2 cellular contexts compared by ENCODE assay signal in the genomic region with DNA sequence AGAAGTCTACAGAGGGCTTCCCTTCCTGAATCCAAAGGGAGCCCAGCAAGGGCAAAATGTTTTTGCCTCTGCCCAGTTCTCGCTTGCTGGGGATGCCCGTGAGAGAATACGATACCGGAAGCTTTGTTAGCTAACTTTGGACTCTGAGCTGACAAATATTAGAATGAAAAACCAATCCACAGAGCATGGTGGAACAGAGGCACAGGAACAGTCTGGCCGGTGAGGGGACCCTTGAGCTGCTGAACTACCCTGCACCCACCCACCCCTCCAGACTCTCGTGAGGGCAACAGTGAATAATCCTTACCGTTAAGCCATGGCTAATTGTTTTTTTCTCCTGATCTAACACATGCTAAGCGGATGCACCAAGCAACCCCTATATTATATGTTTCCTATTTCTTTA.
TF ChIP-seq lines count a peak whose summit lies in the region.

No MANE protein-coding gene starts in this region.

TF ChIP-seq in SK-N-SH, 30 proteins besides CTCF, POLR2A, EP300 and RAD21 (continued from another document):
- TF ChIP-seq RXRA (IDR thresholded peaks at IDR 0.05; ENCODE audit: borderline replicate concordance, low read depth) (no peak), MEF2A (IDR thresholded peaks at IDR 0.05; ENCODE audit: borderline replicate concordance, low read depth) (no peak), RFX5 (IDR thresholded peaks at IDR 0.05; ENCODE audit: low read length) (no peak), NRF1 (IDR thresholded peaks at IDR 0.05; ENCODE audit: low read depth, low read length) (no peak), EZH2phosphoT487 (IDR thresholded peaks at IDR 0.05; ENCODE audit: borderline replicate concordance, low read depth) (no peak), TEAD4 (IDR thresholded peaks at IDR 0.05; ENCODE audit: borderline replicate concordance, insufficient read depth) (no peak), MXI1 (IDR thresholded peaks at IDR 0.05; ENCODE audit: low read depth, low read length) (no peak), JUND (IDR thresholded peaks at IDR 0.05) (no peak), RCOR1 (IDR thresholded peaks at IDR 0.05; ENCODE audit: low read length) (no peak), POLR2AphosphoS5 (IDR thresholded peaks at IDR 0.05; ENCODE audit: low read depth, low read length) (no peak), SMC3 (IDR thresholded peaks at IDR 0.05; ENCODE audit: low read depth, low read length) (no peak), NFIC (IDR thresholded peaks at IDR 0.05; ENCODE audit: borderline replicate concordance) (no peak)
- TF ChIP-seq, protein P1, sequence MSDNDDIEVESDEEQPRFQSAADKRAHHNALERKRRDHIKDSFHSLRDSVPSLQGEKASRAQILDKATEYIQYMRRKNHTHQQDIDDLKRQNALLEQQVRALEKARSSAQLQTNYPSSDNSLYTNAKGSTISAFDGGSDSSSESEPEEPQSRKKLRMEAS (IDR thresholded peaks at IDR 0.05; ENCODE audit: low read depth), result no peak
- TF ChIP-seq, protein P2, sequence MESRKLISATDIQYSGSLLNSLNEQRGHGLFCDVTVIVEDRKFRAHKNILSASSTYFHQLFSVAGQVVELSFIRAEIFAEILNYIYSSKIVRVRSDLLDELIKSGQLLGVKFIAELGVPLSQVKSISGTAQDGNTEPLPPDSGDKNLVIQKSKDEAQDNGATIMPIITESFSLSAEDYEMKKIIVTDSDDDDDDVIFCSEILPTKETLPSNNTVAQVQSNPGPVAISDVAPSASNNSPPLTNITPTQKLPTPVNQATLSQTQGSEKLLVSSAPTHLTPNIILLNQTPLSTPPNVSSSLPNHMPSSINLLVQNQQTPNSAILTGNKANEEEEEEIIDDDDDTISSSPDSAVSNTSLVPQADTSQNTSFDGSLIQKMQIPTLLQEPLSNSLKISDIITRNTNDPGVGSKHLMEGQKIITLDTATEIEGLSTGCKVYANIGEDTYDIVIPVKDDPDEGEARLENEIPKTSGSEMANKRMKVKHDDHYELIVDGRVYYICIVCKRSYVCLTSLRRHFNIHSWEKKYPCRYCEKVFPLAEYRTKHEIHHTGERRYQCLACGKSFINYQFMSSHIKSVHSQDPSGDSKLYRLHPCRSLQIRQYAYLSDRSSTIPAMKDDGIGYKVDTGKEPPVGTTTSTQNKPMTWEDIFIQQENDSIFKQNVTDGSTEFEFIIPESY (IDR thresholded peaks at IDR 0.05; ENCODE audit: borderline replicate concordance, low read depth), result no peak
- TF ChIP-seq, protein P3, sequence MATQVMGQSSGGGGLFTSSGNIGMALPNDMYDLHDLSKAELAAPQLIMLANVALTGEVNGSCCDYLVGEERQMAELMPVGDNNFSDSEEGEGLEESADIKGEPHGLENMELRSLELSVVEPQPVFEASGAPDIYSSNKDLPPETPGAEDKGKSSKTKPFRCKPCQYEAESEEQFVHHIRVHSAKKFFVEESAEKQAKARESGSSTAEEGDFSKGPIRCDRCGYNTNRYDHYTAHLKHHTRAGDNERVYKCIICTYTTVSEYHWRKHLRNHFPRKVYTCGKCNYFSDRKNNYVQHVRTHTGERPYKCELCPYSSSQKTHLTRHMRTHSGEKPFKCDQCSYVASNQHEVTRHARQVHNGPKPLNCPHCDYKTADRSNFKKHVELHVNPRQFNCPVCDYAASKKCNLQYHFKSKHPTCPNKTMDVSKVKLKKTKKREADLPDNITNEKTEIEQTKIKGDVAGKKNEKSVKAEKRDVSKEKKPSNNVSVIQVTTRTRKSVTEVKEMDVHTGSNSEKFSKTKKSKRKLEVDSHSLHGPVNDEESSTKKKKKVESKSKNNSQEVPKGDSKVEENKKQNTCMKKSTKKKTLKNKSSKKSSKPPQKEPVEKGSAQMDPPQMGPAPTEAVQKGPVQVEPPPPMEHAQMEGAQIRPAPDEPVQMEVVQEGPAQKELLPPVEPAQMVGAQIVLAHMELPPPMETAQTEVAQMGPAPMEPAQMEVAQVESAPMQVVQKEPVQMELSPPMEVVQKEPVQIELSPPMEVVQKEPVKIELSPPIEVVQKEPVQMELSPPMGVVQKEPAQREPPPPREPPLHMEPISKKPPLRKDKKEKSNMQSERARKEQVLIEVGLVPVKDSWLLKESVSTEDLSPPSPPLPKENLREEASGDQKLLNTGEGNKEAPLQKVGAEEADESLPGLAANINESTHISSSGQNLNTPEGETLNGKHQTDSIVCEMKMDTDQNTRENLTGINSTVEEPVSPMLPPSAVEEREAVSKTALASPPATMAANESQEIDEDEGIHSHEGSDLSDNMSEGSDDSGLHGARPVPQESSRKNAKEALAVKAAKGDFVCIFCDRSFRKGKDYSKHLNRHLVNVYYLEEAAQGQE (IDR thresholded peaks at IDR 0.05; ENCODE audit: low read depth, low read length), result no peak
- TF ChIP-seq, protein P4, sequence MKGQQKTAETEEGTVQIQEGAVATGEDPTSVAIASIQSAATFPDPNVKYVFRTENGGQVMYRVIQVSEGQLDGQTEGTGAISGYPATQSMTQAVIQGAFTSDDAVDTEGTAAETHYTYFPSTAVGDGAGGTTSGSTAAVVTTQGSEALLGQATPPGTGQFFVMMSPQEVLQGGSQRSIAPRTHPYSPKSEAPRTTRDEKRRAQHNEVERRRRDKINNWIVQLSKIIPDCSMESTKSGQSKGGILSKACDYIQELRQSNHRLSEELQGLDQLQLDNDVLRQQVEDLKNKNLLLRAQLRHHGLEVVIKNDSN (IDR thresholded peaks at IDR 0.05; ENCODE audit: borderline replicate concordance, low read depth), result no peak
TF ChIP-seq in SK-N-SH: peak in this region for 0.

TF ChIP-seq in SK-N-SH treated with all-trans-retinoic acid at 6 μM for 48 hours, 23 proteins besides CTCF, POLR2A, EP300 and RAD21 (continued from another document):
- TF ChIP-seq POU6F1 (CRISPR knock-in tag; IDR thresholded peaks at IDR 0.05; ENCODE audit: borderline replicate concordance, low read depth) (no peak), ZNF565 (CRISPR knock-in tag; conservative IDR thresholded peaks at IDR 0.05; ENCODE audit: low read depth) (no peak), OSR1 (CRISPR knock-in tag; IDR thresholded peaks at IDR 0.05) (no peak), ZNF8 (CRISPR knock-in tag; IDR thresholded peaks at IDR 0.05) (no peak), ZC3H10 (CRISPR knock-in tag; IDR thresholded peaks at IDR 0.05) (no peak), ZNF70 (CRISPR knock-in tag; IDR thresholded peaks at IDR 0.05) (no peak), RARB (CRISPR knock-in tag; IDR thresholded peaks at IDR 0.05) (no peak), PPARA (CRISPR knock-in tag; IDR thresholded peaks at IDR 0.05; ENCODE audit: borderline replicate concordance) (no peak), TSHZ2 (CRISPR knock-in tag; IDR thresholded peaks at IDR 0.05) (no peak), ISL1 (CRISPR knock-in tag; IDR thresholded peaks at IDR 0.05) (no peak), CSDC2 (CRISPR knock-in tag; IDR thresholded peaks at IDR 0.05) (no peak), ESRRG (CRISPR knock-in tag; IDR thresholded peaks at IDR 0.05) (no peak)
- TF ChIP-seq, protein P5, sequence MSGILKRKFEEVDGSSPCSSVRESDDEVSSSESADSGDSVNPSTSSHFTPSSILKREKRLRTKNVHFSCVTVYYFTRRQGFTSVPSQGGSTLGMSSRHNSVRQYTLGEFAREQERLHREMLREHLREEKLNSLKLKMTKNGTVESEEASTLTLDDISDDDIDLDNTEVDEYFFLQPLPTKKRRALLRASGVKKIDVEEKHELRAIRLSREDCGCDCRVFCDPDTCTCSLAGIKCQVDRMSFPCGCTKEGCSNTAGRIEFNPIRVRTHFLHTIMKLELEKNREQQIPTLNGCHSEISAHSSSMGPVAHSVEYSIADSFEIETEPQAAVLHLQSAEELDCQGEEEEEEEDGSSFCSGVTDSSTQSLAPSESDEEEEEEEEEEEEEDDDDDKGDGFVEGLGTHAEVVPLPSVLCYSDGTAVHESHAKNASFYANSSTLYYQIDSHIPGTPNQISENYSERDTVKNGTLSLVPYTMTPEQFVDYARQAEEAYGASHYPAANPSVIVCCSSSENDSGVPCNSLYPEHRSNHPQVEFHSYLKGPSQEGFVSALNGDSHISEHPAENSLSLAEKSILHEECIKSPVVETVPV (CRISPR knock-in tag; IDR thresholded peaks at IDR 0.05), result no peak
